1 cellular context compared by ENCODE assay signal in the genomic region with DNA sequence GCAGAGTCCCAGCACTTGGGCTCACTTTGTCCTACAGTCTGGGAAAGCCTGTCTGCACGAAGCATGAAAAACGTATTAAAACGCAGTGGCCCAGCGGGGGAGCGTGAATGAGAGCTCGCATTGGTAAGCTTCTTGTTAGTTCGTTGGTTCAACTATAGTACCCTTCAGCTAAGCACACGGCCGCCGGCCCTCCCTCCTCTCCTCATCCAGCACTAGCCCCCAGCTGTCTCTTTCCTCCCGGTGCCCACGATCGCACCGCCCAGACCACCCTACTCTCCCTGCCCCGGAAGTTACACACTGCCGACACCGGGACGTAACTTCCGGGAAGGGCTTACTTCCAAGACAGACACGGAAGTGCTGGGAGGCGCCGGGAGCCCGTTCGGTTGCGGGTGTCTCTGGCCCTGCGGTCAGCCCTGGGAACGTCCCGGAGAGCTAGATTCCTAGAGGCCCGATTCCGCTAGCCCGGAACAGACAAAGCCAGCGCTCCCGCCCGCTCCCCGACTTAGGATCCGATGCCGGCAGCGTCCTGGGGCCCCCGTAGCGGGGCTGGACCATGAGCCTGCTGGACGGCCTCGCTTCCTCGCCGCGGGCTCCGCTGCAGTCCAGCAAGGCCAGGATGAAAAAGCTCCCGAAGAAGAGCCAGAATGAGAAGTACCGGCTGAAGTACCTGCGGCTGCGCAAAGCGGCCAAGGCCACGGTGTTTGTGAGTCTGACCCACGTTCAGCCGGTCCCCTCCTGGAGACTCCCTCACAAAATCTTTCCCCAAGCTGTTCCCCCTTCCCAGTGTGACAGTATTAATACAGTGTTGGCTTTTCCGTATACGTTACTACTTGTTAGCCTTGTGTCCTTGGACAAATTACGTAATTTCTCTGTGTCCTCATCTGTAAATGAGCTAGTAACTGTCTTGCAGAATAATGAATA.
A peak's percentile ranks its signal among the peaks of the same experiment; 100 is the strongest.
TF ChIP-seq lines count a peak whose summit lies in the region.

A gene with protein sequence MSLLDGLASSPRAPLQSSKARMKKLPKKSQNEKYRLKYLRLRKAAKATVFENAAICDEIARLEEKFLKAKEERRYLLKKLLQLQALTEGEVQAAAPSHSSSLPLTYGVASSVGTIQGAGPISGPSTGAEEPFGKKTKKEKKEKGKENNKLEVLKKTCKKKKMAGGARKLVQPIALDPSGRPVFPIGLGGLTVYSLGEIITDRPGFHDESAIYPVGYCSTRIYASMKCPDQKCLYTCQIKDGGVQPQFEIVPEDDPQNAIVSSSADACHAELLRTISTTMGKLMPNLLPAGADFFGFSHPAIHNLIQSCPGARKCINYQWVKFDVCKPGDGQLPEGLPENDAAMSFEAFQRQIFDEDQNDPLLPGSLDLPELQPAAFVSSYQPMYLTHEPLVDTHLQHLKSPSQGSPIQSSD (plus strand): TSS at position 334 of the 921 bp plus-strand sequence. CDS start 220 bp downstream, at position 554.

TF ChIP-seq in WTC11, 78 proteins besides CTCF, POLR2A, EP300 and RAD21 (continued from another document):
- TF ChIP-seq, protein P1, sequence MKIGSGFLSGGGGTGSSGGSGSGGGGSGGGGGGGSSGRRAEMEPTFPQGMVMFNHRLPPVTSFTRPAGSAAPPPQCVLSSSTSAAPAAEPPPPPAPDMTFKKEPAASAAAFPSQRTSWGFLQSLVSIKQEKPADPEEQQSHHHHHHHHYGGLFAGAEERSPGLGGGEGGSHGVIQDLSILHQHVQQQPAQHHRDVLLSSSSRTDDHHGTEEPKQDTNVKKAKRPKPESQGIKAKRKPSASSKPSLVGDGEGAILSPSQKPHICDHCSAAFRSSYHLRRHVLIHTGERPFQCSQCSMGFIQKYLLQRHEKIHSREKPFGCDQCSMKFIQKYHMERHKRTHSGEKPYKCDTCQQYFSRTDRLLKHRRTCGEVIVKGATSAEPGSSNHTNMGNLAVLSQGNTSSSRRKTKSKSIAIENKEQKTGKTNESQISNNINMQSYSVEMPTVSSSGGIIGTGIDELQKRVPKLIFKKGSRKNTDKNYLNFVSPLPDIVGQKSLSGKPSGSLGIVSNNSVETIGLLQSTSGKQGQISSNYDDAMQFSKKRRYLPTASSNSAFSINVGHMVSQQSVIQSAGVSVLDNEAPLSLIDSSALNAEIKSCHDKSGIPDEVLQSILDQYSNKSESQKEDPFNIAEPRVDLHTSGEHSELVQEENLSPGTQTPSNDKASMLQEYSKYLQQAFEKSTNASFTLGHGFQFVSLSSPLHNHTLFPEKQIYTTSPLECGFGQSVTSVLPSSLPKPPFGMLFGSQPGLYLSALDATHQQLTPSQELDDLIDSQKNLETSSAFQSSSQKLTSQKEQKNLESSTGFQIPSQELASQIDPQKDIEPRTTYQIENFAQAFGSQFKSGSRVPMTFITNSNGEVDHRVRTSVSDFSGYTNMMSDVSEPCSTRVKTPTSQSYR (CRISPR knock-in tag; IDR thresholded peaks at IDR 0.05), result no peak
- TF ChIP-seq, protein P2, sequence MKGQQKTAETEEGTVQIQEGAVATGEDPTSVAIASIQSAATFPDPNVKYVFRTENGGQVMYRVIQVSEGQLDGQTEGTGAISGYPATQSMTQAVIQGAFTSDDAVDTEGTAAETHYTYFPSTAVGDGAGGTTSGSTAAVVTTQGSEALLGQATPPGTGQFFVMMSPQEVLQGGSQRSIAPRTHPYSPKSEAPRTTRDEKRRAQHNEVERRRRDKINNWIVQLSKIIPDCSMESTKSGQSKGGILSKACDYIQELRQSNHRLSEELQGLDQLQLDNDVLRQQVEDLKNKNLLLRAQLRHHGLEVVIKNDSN (CRISPR knock-in tag; IDR thresholded peaks at IDR 0.05), result peak; percentile 19; the same call in 1 of the 2 replicates
- TF ChIP-seq CREM (CRISPR knock-in tag; IDR thresholded peaks at IDR 0.05), result peak; percentile 90
- no peak for TF ChIP-seq NFATC4 (CRISPR knock-in tag; IDR thresholded peaks at IDR 0.05)
- TF ChIP-seq CBFB (CRISPR knock-in tag; IDR thresholded peaks at IDR 0.05; ENCODE audit: low read depth), result no peak
- TF ChIP-seq, protein P3, sequence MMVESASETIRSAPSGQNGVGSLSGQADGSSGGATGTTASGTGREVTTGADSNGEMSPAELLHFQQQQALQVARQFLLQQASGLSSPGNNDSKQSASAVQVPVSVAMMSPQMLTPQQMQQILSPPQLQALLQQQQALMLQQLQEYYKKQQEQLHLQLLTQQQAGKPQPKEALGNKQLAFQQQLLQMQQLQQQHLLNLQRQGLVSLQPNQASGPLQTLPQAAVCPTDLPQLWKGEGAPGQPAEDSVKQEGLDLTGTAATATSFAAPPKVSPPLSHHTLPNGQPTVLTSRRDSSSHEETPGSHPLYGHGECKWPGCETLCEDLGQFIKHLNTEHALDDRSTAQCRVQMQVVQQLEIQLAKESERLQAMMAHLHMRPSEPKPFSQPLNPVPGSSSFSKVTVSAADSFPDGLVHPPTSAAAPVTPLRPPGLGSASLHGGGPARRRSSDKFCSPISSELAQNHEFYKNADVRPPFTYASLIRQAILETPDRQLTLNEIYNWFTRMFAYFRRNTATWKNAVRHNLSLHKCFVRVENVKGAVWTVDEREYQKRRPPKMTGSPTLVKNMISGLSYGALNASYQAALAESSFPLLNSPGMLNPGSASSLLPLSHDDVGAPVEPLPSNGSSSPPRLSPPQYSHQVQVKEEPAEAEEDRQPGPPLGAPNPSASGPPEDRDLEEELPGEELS (CRISPR knock-in tag; IDR thresholded peaks at IDR 0.05), result no peak
- peak; percentile 97 for TF ChIP-seq ETV6 (CRISPR knock-in tag; IDR thresholded peaks at IDR 0.05)
- no peak for TF ChIP-seq ZNF317 (CRISPR knock-in tag; IDR thresholded peaks at IDR 0.05; ENCODE audit: borderline replicate concordance, low read depth)
- TF ChIP-seq FOXP1 (CRISPR knock-in tag; IDR thresholded peaks at IDR 0.05; ENCODE audit: borderline replicate concordance), result peak; percentile 65; the same call in 1 of the 2 replicates
- TF ChIP-seq, protein P4, sequence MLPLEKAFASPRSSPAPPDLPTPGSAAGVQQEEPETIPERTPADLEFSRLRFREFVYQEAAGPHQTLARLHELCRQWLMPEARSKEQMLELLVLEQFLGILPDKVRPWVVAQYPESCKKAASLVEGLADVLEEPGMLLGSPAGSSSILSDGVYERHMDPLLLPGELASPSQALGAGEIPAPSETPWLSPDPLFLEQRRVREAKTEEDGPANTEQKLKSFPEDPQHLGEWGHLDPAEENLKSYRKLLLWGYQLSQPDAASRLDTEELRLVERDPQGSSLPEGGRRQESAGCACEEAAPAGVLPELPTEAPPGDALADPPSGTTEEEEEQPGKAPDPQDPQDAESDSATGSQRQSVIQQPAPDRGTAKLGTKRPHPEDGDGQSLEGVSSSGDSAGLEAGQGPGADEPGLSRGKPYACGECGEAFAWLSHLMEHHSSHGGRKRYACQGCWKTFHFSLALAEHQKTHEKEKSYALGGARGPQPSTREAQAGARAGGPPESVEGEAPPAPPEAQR (CRISPR knock-in tag; IDR thresholded peaks at IDR 0.05), result no peak
- no peak for TF ChIP-seq ZNF263 (CRISPR knock-in tag; IDR thresholded peaks at IDR 0.05; ENCODE audit: low read depth)
- TF ChIP-seq ZBTB21 (CRISPR knock-in tag; IDR thresholded peaks at IDR 0.05; ENCODE audit: borderline replicate concordance), result no peak
- TF ChIP-seq, protein P5, sequence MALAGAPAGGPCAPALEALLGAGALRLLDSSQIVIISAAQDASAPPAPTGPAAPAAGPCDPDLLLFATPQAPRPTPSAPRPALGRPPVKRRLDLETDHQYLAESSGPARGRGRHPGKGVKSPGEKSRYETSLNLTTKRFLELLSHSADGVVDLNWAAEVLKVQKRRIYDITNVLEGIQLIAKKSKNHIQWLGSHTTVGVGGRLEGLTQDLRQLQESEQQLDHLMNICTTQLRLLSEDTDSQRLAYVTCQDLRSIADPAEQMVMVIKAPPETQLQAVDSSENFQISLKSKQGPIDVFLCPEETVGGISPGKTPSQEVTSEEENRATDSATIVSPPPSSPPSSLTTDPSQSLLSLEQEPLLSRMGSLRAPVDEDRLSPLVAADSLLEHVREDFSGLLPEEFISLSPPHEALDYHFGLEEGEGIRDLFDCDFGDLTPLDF (CRISPR knock-in tag; IDR thresholded peaks at IDR 0.05), result no peak
- no peak for TF ChIP-seq ZNF416 (CRISPR knock-in tag; IDR thresholded peaks at IDR 0.05)
